In genomic region chr17:51120357-51120738, GRCh38 we compare ENCODE assay signal across 8 cellular contexts. TPM values are rescaled to one million over a fixed set of nuclear protein-coding genes. Genes with fewer than 3 reads are reported as not detected.
DNase-seq lines count a peak whose midpoint lies in the region; ATAC-seq and TF ChIP-seq lines count a peak whose summit lies in the region.

No MANE protein-coding gene starts in this region.

- H3K9me3 ChIP-seq in neuronal stem cell (replicated peaks in 1 of 2; ENCODE audit: control insufficient read depth in 2 of 2, insufficient read depth in 1 of 2, low read depth in 1 of 2, low read length in 2 of 2), result no peaks in the 10 kb centered on the region

- peak overlapping the region; percentile 84 for H2BK5ac ChIP-seq in neuronal stem cell (ENCODE audit: low read length)

- no peaks in the 10 kb centered on the region for H3K36me3 ChIP-seq in neuronal stem cell (replicated peaks in 1 of 2; ENCODE audit: control insufficient read depth in 2 of 2, insufficient read depth in 2 of 2, low read length in 2 of 2)

- peaks cover 58% of the 10 kb centered on the region for H3K4me1 Mint-ChIP-seq in activated T-cell treated with anti-CD3 and anti-CD28 coated beads, Interleukin-2, amount 50 U/mL, for 4 hours (ENCODE audit: low read depth)

- H3K79me1 ChIP-seq in neuronal stem cell (ENCODE audit: low read depth, low read length), result peaks cover 6% of the 10 kb centered on the region

- H2AFZ ChIP-seq in neuronal stem cell (ENCODE audit: low read length), result peak overlapping the region; percentile 93

- no peak for TF ChIP-seq CTCF in HFF-Myc (IDR thresholded peaks at IDR 0.05; ENCODE audit: low read depth, low read length, missing control alignments)
- no peak for TF ChIP-seq CTCF in foreskin fibroblast (IDR thresholded peaks at IDR 0.05; ENCODE audit: low read depth, low read length)

- no peak overlapping the region for H2BK120ac ChIP-seq in neuronal stem cell (ENCODE audit: low read depth, low read length)

- H3K18ac ChIP-seq in neuronal stem cell (ENCODE audit: low read length), result peak overlapping the region; percentile 85

- H2BK12ac ChIP-seq in neuronal stem cell (ENCODE audit: low read length), result no peak overlapping the region

- no CpG with 5 or more reads among the region's 42 CpGs for WGBS in neuronal stem cell (ENCODE audit: extremely low coverage in 2 of 2, insufficient read length in 2 of 2, insufficient replicate concordance in 1 of 2), 2 donors

- H3K4me2 ChIP-seq in neuronal stem cell (ENCODE audit: insufficient read depth, low read length, poor library complexity, severe bottlenecking), result peak overlapping the region; percentile 75

- no peaks in the 10 kb centered on the region for H3K27me3 ChIP-seq in neuronal stem cell (ENCODE audit: control insufficient read depth in 3 of 3, insufficient read depth in 3 of 3, low read depth in 1 of 3, low read length in 3 of 3)

- peak overlapping the region; percentile 71 for H2BK15ac ChIP-seq in neuronal stem cell (ENCODE audit: low read length)

- peak; percentile 65 to 66 for ATAC-seq in activated T-cell treated with anti-CD3 and anti-CD28 coated beads, Interleukin-2, amount 50 U/mL, for 4 hours

- peaks cover 8 to 16% of the 10 kb centered on the region in 2 donors for H3K4me1 ChIP-seq in neuronal stem cell (ENCODE audit: control insufficient read depth in 2 of 2, insufficient read depth in 1 of 2, low read depth in 1 of 2, low read length in 2 of 2)

- H3K36me3 Mint-ChIP-seq in activated T-cell treated with anti-CD3 and anti-CD28 coated beads, Interleukin-2, amount 50 U/mL, for 4 hours (ENCODE audit: insufficient read depth), result no peaks in the 10 kb centered on the region

- H3K9ac ChIP-seq in neuronal stem cell (ENCODE audit: low read depth, low read length, poor library complexity), result peak overlapping the region; percentile 99

- peak overlapping the region; percentile 95 for H3K4me3 Mint-ChIP-seq in activated T-cell treated with anti-CD3 and anti-CD28 coated beads, Interleukin-2, amount 50 U/mL, for 4 hours

- H3K14ac ChIP-seq in neuronal stem cell (ENCODE audit: low read length), result peak overlapping the region; percentile 82

- DNase-seq in NCI-H82 (lab: John Stamatoyannopoulos, UW) (peak; percentile 78), NCI-H82 treated with DMSO at 0.1 percent for 48 hours (lab: John Stamatoyannopoulos, UW; ENCODE audit: unreplicated experiment) (no peak), HFF-Myc (ENCODE audit: extremely low read depth, low read depth) (no peak), NAMALWA (ENCODE audit: low spot score) (peak; percentile 66), foreskin fibroblast (no peak), neuronal stem cell (ENCODE audit: low spot score) (no peak), GDM1 (lab: John Stamatoyannopoulos, UW) (no peak)
- peak; percentile 30 for DNase-seq in activated T-cell treated with anti-CD3 and anti-CD28 coated beads, Interleukin-2, amount 50 U/mL, for 4 hours

- H4K8ac ChIP-seq in neuronal stem cell (ENCODE audit: low read depth, low read length), result no peak overlapping the region

- no peaks in the 10 kb centered on the region for H3K27me3 Mint-ChIP-seq in activated T-cell treated with anti-CD3 and anti-CD28 coated beads, Interleukin-2, amount 50 U/mL, for 4 hours (ENCODE audit: low read depth)

- H3K9me3 Mint-ChIP-seq in activated T-cell treated with anti-CD3 and anti-CD28 coated beads, Interleukin-2, amount 50 U/mL, for 4 hours, result no peaks in the 10 kb centered on the region

- H2AK5ac ChIP-seq in neuronal stem cell (ENCODE audit: low read depth, low read length), result no peak overlapping the region

- H3K27ac ChIP-seq in neuronal stem cell (replicated peaks; ENCODE audit: low read length), result peak overlapping the region; percentile 64

- H3K23ac ChIP-seq in neuronal stem cell (ENCODE audit: low read depth, low read length, poor library complexity), result peak overlapping the region; percentile 97

- peak overlapping the region; percentile 86 for H3K4me3 ChIP-seq in HFF-Myc (replicated peaks; ENCODE audit: low read depth, low read length)
- peak overlapping the region; percentile 82 to 98 for H3K4me3 ChIP-seq in foreskin fibroblast (ENCODE audit: low read depth in 1 of 2, low read length in 2 of 2)
- H3K4me3 ChIP-seq in neuronal stem cell (ENCODE audit: low read length in 2 of 2), result peak overlapping the region; percentile 89 to 100

- no peak overlapping the region for H3K4ac ChIP-seq in neuronal stem cell (ENCODE audit: low read length)

- no peak overlapping the region for H4K91ac ChIP-seq in neuronal stem cell (ENCODE audit: low read depth, low read length, poor library complexity)

RNA-seq across cellular contexts. Expression of gene SPAG9, which starts 0.3 kb away (rescaled TPM):
- total RNA-seq in activated T-cell treated with anti-CD3 and anti-CD28 coated beads, Interleukin-2, amount 50 U/mL, for 4 hours, result 10 to 100 TPM; 37.2 to 45.6 (median 37.4) TPM
- polyA plus RNA-seq in neuronal stem cell (2013, experiment 1 of 2), result 45.2 TPM
- polyA plus RNA-seq in neuronal stem cell (2013, experiment 2 of 2), result 46.1 TPM

RNA-seq across cellular contexts. Expression of gene NME1, which starts 33.0 kb away (rescaled TPM):
- total RNA-seq in activated T-cell treated with anti-CD3 and anti-CD28 coated beads, Interleukin-2, amount 50 U/mL, for 4 hours, result 100 to 1,000 TPM; 495 to 588 (median 548) TPM
- 128 TPM for polyA plus RNA-seq in neuronal stem cell (2013, experiment 1 of 2)
- polyA plus RNA-seq in neuronal stem cell (2013, experiment 2 of 2), result 125 TPM

RNA-seq across cellular contexts. Expression of gene NME2, which starts 45.9 kb away (rescaled TPM):
- total RNA-seq in activated T-cell treated with anti-CD3 and anti-CD28 coated beads, Interleukin-2, amount 50 U/mL, for 4 hours, result 100 to 1,000 TPM; 847 to 931 (median 896) TPM
- 865 TPM for polyA plus RNA-seq in neuronal stem cell (2013, experiment 1 of 2)
- polyA plus RNA-seq in neuronal stem cell (2013, experiment 2 of 2), result 884 TPM

Comparison
In these comparisons a context has a peak if more than half of its experiments do, and no peak if none do; other contexts are left out.
1. DNase-seq: peak in NCI-H82 (single experiment), NAMALWA (single experiment) and activated T-cell treated with anti-CD3 and anti-CD28 coated beads, Interleukin-2, amount 50 U/mL, for 4 hours (single experiment); none in NCI-H82 treated with DMSO at 0.1 percent for 48 hours (single experiment), HFF-Myc (single experiment), foreskin fibroblast (0 of 2), neuronal stem cell (single experiment) and GDM1 (single experiment).
2. Peak in every context shown above with its lines, with median percentiles within 50 percentile points of each other: H3K4me3 ChIP-seq.